In genomic region chr6:148532698-148533097, GRCh38 we compare ENCODE assay signal across 31 cellular contexts.
"Had no signal": no experiment of that assay in that cellular context is flagged by ENCODE, and none has a peak within 500 bp of the region (broad histone marks: within the 10 kb centered on the region; RNA-seq: fewer than 3 reads in every experiment).

No MANE protein-coding gene starts in this region.

- H3K27ac ChIP-seq: cardiac muscle cell, heart right ventricle, left lung, parathyroid adenoma, psoas muscle, right atrium auricular region had no signal

- H3K4me3 Mint-ChIP-seq: activated B cell treated with CpG ODN at 0.5 μM for 24 hours; activated CD8-positive, alpha-beta memory T cell treated with anti-CD3 and anti-CD28 coated beads, Interleukin-2, amount 10 ng/mL, durations not matched to agents 7 days and 5 days; activated CD8-positive, alpha-beta T cell treated with anti-CD3 and anti-CD28 coated beads, Interleukin-2, amount 10 ng/mL, durations not matched to agents 7 days and 5 days; activated naive CD8-positive, alpha-beta T cell; brain; endodermal cell; nephron; stimulated activated memory B cell treated with anti-CD40 and anti-IgM and Interleukin-4, amounts not matched to agents 10 μg/mL and 1 μg/mL and 100 μg/mL, for 72 hours; T-helper 2 cell treated with Interferon-gamma antibody and Interleukin-4, amounts not matched to agents 5 μg/mL and 100 μg/mL, for 36 hours had no signal

- H3K9me3 ChIP-seq: esophagus squamous epithelium, heart right ventricle, left lung, psoas muscle, right atrium auricular region, thoracic aorta had no signal

- H3K4me1 ChIP-seq: parathyroid adenoma, psoas muscle had no signal

- H3K79me2 ChIP-seq: parathyroid adenoma had no signal

- H3K9ac ChIP-seq: parathyroid adenoma had no signal

- H3K36me3 Mint-ChIP-seq: activated CD8-positive, alpha-beta memory T cell treated with anti-CD3 and anti-CD28 coated beads, Interleukin-2, amount 10 ng/mL, durations not matched to agents 7 days and 5 days; activated naive CD8-positive, alpha-beta T cell; stimulated activated memory B cell treated with anti-CD40 and anti-IgM and Interleukin-4, amounts not matched to agents 10 μg/mL and 1 μg/mL and 100 μg/mL, for 72 hours had no signal

- H3K27me3 Mint-ChIP-seq: activated B cell treated with CpG ODN at 0.5 μM for 24 hours; brain; stimulated activated memory B cell treated with anti-CD40 and anti-IgM and Interleukin-4, amounts not matched to agents 10 μg/mL and 1 μg/mL and 100 μg/mL, for 72 hours had no signal

- DNase-seq: activated B cell treated with CpG ODN at 0.5 μM for 24 hours; activated CD4-positive, alpha-beta T cell treated with anti-CD3 and anti-CD28 coated beads, Interleukin-2, amount 50 U/mL, for 1 hour; activated CD8-positive, alpha-beta memory T cell treated with anti-CD3 and anti-CD28 coated beads, Interleukin-2, amount 10 ng/mL, durations not matched to agents 7 days and 5 days; activated CD8-positive, alpha-beta T cell treated with anti-CD3 and anti-CD28 coated beads, Interleukin-2, amount 10 ng/mL, durations not matched to agents 7 days and 5 days; activated T-cell treated with anti-CD3 and anti-CD28 coated beads, Interleukin-2, amount 50 U/mL, for 48 hours; anterior cingulate cortex; cerebellar nuclear complex; cortex of kidney; endodermal cell; esophagus squamous epithelium; foreskin melanocyte; heart right ventricle; left lung; psoas muscle; stimulated activated CD4-positive, alpha-beta T cell treated with anti-CD3 and anti-CD28 coated beads, Interleukin-1b, Interleukin-23, amount 100 ng/mL, for 48 hours; stimulated activated CD4-positive, alpha-beta T cell treated with anti-CD3 and anti-CD28 coated beads, Interleukin-4, amount 100 ng/mL, for 4 hours; stimulated activated CD8-positive, alpha-beta memory T cell treated with anti-CD3 and anti-CD28 coated beads, Interleukin-4, amount 100 ng/mL, for 48 hours; T-helper 1 cell; trophoblast cell had no signal

- ATAC-seq: activated CD8-positive, alpha-beta memory T cell treated with anti-CD3 and anti-CD28 coated beads, Interleukin-2, amount 10 ng/mL, durations not matched to agents 7 days and 5 days; activated CD8-positive, alpha-beta T cell treated with anti-CD3 and anti-CD28 coated beads, Interleukin-2, amount 10 ng/mL, durations not matched to agents 7 days and 5 days; heart right ventricle; left lung; psoas muscle; stimulated activated memory B cell treated with anti-CD40 and anti-IgM and Interleukin-4, amounts not matched to agents 10 μg/mL and 1 μg/mL and 100 μg/mL, for 72 hours had no signal

- H2AFZ ChIP-seq: parathyroid adenoma had no signal

- H3K27ac Mint-ChIP-seq: activated B cell treated with CpG ODN at 0.5 μM for 24 hours; activated CD8-positive, alpha-beta memory T cell treated with anti-CD3 and anti-CD28 coated beads, Interleukin-2, amount 10 ng/mL, durations not matched to agents 7 days and 5 days; activated CD8-positive, alpha-beta T cell treated with anti-CD3 and anti-CD28 coated beads, Interleukin-2, amount 10 ng/mL, durations not matched to agents 7 days and 5 days; activated naive CD8-positive, alpha-beta T cell; activated T-helper 2 cell treated with anti-CD3 and anti-CD28 coated beads, Interferon-gamma antibody, Interleukin-2, Interleukin-4, amounts not matched to agents 10 μg/mL and 5 μg/mL and 100 μg/mL, durations not matched to agents 14 hours and 24 hours and 36 hours; endodermal cell; stimulated activated memory B cell treated with anti-CD40 and anti-IgM and Interleukin-4, amounts not matched to agents 10 μg/mL and 1 μg/mL and 100 μg/mL, for 72 hours; T-helper 2 cell treated with Interferon-gamma antibody and Interleukin-4, amounts not matched to agents 5 μg/mL and 100 μg/mL, for 36 hours had no signal

- H3K4me3 ChIP-seq: cardiac muscle cell, esophagus squamous epithelium, heart right ventricle, left lung, lung, psoas muscle, right atrium auricular region, smooth muscle cell, thoracic aorta had no signal

- H3K4me2 ChIP-seq: smooth muscle cell had no signal

- H3K27me3 ChIP-seq: cardiac muscle cell, esophagus squamous epithelium, heart right ventricle, left lung, right atrium auricular region had no signal

- H3K9me3 Mint-ChIP-seq: activated B cell treated with CpG ODN at 0.5 μM for 24 hours; activated T-helper 2 cell treated with anti-CD3 and anti-CD28 coated beads, Interferon-gamma antibody, Interleukin-2, Interleukin-4, amounts not matched to agents 10 μg/mL and 5 μg/mL and 100 μg/mL, durations not matched to agents 14 hours and 24 hours and 36 hours; brain; nephron; stimulated activated memory B cell treated with anti-CD40 and anti-IgM and Interleukin-4, amounts not matched to agents 10 μg/mL and 1 μg/mL and 100 μg/mL, for 72 hours; T-helper 2 cell treated with Interferon-gamma antibody and Interleukin-4, amounts not matched to agents 5 μg/mL and 100 μg/mL, for 36 hours had no signal
